Comparison of ENCODE assay signal across 17 cellular contexts in the genomic region with DNA sequence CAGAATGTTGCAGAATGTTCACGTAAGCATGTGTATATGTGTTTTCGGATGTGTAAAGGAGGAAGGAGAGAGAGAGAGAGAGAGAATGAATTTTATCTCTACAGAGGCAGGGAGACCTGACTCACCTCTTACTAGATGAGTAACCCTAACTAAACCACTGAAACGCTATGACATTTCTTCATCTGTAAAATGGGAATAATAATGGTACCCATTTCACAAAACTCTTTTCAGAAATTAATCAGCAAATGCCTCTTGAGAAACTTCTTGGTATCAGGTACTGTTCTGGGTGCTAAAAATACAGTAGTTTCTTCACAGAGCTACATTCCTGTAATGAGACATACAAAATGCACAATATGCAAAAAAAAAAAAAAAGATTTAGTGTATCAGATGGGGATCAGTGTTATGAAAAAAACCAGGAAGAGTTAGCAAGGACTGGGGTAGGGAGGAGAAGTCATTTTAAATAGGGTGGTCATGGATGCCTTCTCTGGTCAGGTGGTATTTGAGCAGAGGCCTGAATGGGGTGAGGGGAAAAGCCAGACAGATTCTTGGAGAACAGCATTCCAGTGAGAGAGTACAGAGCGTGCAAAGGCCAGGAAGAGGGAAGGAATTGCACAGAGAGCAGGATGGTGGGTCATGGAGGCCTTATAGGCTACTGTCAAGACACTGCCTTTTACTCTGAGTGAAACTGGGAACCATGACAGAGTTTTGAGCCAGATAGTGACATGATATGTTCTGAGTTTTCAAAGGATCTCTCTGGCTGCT.
DNase-seq lines count a peak whose midpoint lies in the region; ATAC-seq and TF ChIP-seq lines count a peak whose summit lies in the region.
"Had no signal": no experiment of that assay in that cellular context is flagged by ENCODE, and none has a peak within 500 bp of the region (broad histone marks: within the 10 kb centered on the region; RNA-seq: fewer than 3 reads in every experiment).

No MANE protein-coding gene starts in this region.

- no peaks in the 10 kb centered on the region for H3K9me3 ChIP-seq in neural progenitor cell (ENCODE audit: low read depth)
- H3K9me3 ChIP-seq in upper lobe of left lung: no peaks in the 10 kb centered on the region
- H3K9me3 ChIP-seq: thyroid gland had no signal

- no peaks in the 10 kb centered on the region for H3K79me2 ChIP-seq in neural progenitor cell (ENCODE audit: low read depth)

- no peaks in the 10 kb centered on the region for H3F3A ChIP-seq in neural progenitor cell (ENCODE audit: low read depth)

- H2AFZ ChIP-seq in neural progenitor cell (replicated peaks): peak overlapping the region; percentile 34
- H2AFZ ChIP-seq: GM23248 had no signal

- no peak for TF ChIP-seq POLR2A in upper lobe of left lung (IDR thresholded peaks at IDR 0.05)

- no peaks in the 10 kb centered on the region for H3K36me3 ChIP-seq in neural progenitor cell
- no peaks in the 10 kb centered on the region for H3K36me3 ChIP-seq in upper lobe of left lung
- H3K36me3 ChIP-seq: BLaER1 treated with 17β-estradiol and CSF1 and Interleukin-3, amounts not matched to agents 10 nM and 100 nM; thyroid gland had no signal

- no peak for TF ChIP-seq EP300 in upper lobe of left lung (IDR thresholded peaks at IDR 0.05)

- peak overlapping the region; percentile 92 for H3K27ac Mint-ChIP-seq in T-helper 2 cell treated with Interferon-gamma antibody and Interleukin-4, amounts not matched to agents 5 μg/mL and 100 μg/mL, for 36 hours
- H3K27ac Mint-ChIP-seq in neural progenitor cell: no peak overlapping the region
- H3K27ac Mint-ChIP-seq: activated B cell treated with CpG ODN at 0.5 μM for 24 hours, endodermal cell had no signal

- H3K27me3 ChIP-seq in neural progenitor cell: no peaks in the 10 kb centered on the region
- no peaks in the 10 kb centered on the region for H3K27me3 ChIP-seq in upper lobe of left lung
- H3K27me3 ChIP-seq: thyroid gland had no signal

- H3K4me1 ChIP-seq in neural progenitor cell (no peaks in the 10 kb centered on the region), upper lobe of left lung (no peaks in the 10 kb centered on the region)
- H3K4me1 ChIP-seq: BLaER1 treated with 17β-estradiol and CSF1 and Interleukin-3, amounts not matched to agents 10 nM and 100 nM; thyroid gland had no signal

- TF ChIP-seq CTCF in neural progenitor cell (IDR thresholded peaks at IDR 0.05) (no peak), upper lobe of left lung (IDR thresholded peaks at IDR 0.05) (no peak)

- H3K27ac ChIP-seq in neural progenitor cell: no peak overlapping the region
- H3K27ac ChIP-seq in upper lobe of left lung: no peak overlapping the region
- H3K27ac ChIP-seq: BLaER1 treated with 17β-estradiol and CSF1 and Interleukin-3, amounts not matched to agents 10 nM and 100 nM; GM23248; RWPE1; thyroid gland had no signal

- peaks cover 19% of the 10 kb centered on the region for H3K4me1 Mint-ChIP-seq in T-helper 2 cell treated with Interferon-gamma antibody and Interleukin-4, amounts not matched to agents 5 μg/mL and 100 μg/mL, for 36 hours (ENCODE audit: low read depth)
- H3K4me1 Mint-ChIP-seq in neural progenitor cell: no peaks in the 10 kb centered on the region

- no peaks in the 10 kb centered on the region for H3K36me3 Mint-ChIP-seq in T-helper 2 cell treated with Interferon-gamma antibody and Interleukin-4, amounts not matched to agents 5 μg/mL and 100 μg/mL, for 36 hours (ENCODE audit: low read depth)
- no peaks in the 10 kb centered on the region for H3K36me3 Mint-ChIP-seq in neural progenitor cell
- H3K36me3 Mint-ChIP-seq: T-cell had no signal

- 75 to 77% methylated on average over 4 of the region's 4 CpGs for WGBS in upper lobe of left lung, 2 donors

- H3K4me3 ChIP-seq in neural progenitor cell (no peak overlapping the region), upper lobe of left lung (no peak overlapping the region)
- H3K4me3 ChIP-seq: BLaER1 treated with 17β-estradiol and CSF1 and Interleukin-3, amounts not matched to agents 10 nM and 100 nM; GM23248; thyroid gland had no signal

- no peaks in the 10 kb centered on the region for H4K20me1 ChIP-seq in neural progenitor cell (ENCODE audit: low read depth)
- H4K20me1 ChIP-seq: BLaER1 treated with 17β-estradiol and CSF1 and Interleukin-3, amounts not matched to agents 10 nM and 100 nM had no signal

- no peak overlapping the region for H3K4me2 ChIP-seq in neural progenitor cell
- H3K4me2 ChIP-seq: BLaER1 treated with 17β-estradiol and CSF1 and Interleukin-3, amounts not matched to agents 10 nM and 100 nM had no signal

- no peak overlapping the region for H3K9ac ChIP-seq in neural progenitor cell
- H3K9ac ChIP-seq: BLaER1 treated with 17β-estradiol and CSF1 and Interleukin-3, amounts not matched to agents 10 nM and 100 nM; GM23248 had no signal

- no peak for DNase-seq in T-helper 2 cell treated with Interferon-gamma antibody and Interleukin-4, amounts not matched to agents 5 μg/mL and 100 μg/mL, for 36 hours (ENCODE audit: low spot score)
- DNase-seq in neural progenitor cell (ENCODE audit: low spot score) (no peak), HuH-7.5 (ENCODE audit: low spot score) (no peak), upper lobe of left lung (no peak)
- DNase-seq: activated B cell treated with CpG ODN at 0.5 μM for 24 hours; activated T-cell treated with anti-CD3 and anti-CD28 coated beads, Interleukin-2, amount 50 U/mL, for 4 hours had no signal

- ATAC-seq in GM18858 (IDR thresholded peaks at IDR 0.05; ENCODE audit: unreplicated experiment) (peak; percentile 31), HG02623 (IDR thresholded peaks at IDR 0.05; ENCODE audit: unreplicated experiment) (peak; percentile 53), HG03460 (IDR thresholded peaks at IDR 0.05; ENCODE audit: unreplicated experiment) (no peak), upper lobe of left lung (ENCODE audit: low FRiP score in 2 of 2) (no peak), GM21529 (IDR thresholded peaks at IDR 0.05; ENCODE audit: unreplicated experiment) (no peak)

- no peaks in the 10 kb centered on the region for H3K27me3 Mint-ChIP-seq in T-helper 2 cell treated with Interferon-gamma antibody and Interleukin-4, amounts not matched to agents 5 μg/mL and 100 μg/mL, for 36 hours (ENCODE audit: low read depth)
- H3K27me3 Mint-ChIP-seq in neural progenitor cell (ENCODE audit: insufficient read depth, low read depth): no peaks in the 10 kb centered on the region
- H3K27me3 Mint-ChIP-seq: activated B cell treated with CpG ODN at 0.5 μM for 24 hours had no signal

- H3K9me3 Mint-ChIP-seq in T-helper 2 cell treated with Interferon-gamma antibody and Interleukin-4, amounts not matched to agents 5 μg/mL and 100 μg/mL, for 36 hours: no peaks in the 10 kb centered on the region
- H3K9me3 Mint-ChIP-seq in neural progenitor cell: no peaks in the 10 kb centered on the region
- H3K9me3 Mint-ChIP-seq: activated B cell treated with CpG ODN at 0.5 μM for 24 hours; activated T-cell treated with anti-CD3 and anti-CD28 coated beads, Interleukin-2, amount 50 U/mL, for 4 hours; T-cell had no signal

- H3K4me3 Mint-ChIP-seq in T-helper 2 cell treated with Interferon-gamma antibody and Interleukin-4, amounts not matched to agents 5 μg/mL and 100 μg/mL, for 36 hours: peak overlapping the region; percentile 64
- H3K4me3 Mint-ChIP-seq in neural progenitor cell: no peak overlapping the region
- H3K4me3 Mint-ChIP-seq: activated B cell treated with CpG ODN at 0.5 μM for 24 hours; activated T-cell treated with anti-CD3 and anti-CD28 coated beads, Interleukin-2, amount 50 U/mL, for 4 hours; endodermal cell; neural crest cell; T-cell had no signal

Comparison
In these comparisons a context has a peak if more than half of its experiments do, and no peak if none do; other contexts are left out.
1. ATAC-seq: peak in GM18858 (single experiment) and HG02623 (single experiment); none in HG03460 (single experiment), upper lobe of left lung (0 of 2) and GM21529 (single experiment).